In genomic region chr1:96281491-96281890, GRCh38 we compare ENCODE assay signal across 25 cellular contexts.
"Had no signal": no experiment of that assay in that cellular context is flagged by ENCODE, and none has a peak within 500 bp of the region (broad histone marks: within the 10 kb centered on the region; RNA-seq: fewer than 3 reads in every experiment).

No MANE protein-coding gene starts in this region.

- H3K27ac Mint-ChIP-seq: activated naive CD4-positive, alpha-beta T cell treated with anti-CD3 and anti-CD28 coated beads, Interleukin-2, amount 50 U/mL, for 72 hours; activated T-cell treated with anti-CD3 and anti-CD28 coated beads, Interleukin-2, amount 50 U/mL, for 24 hours; activated T-helper 17 cell treated with anti-CD3 and anti-CD28 coated beads, Interleukin-2, amount 50 U/mL, for 72 hours; memory B cell; nephron progenitor cell; stimulated activated effector memory CD8-positive, alpha-beta T cell treated with anti-CD3 and anti-CD28 coated beads, Interleukin-12 subunit alpha, Interleukin-12 subunit beta, amount 100 ng/mL, for 72 hours; stimulated activated naive CD8-positive, alpha-beta T cell treated with anti-CD3 and anti-CD28 coated beads, Interleukin-15, amount 100 ng/mL, for 72 hours; T-cell; T-helper 2 cell treated with Interferon-gamma antibody and Interleukin-4, amounts not matched to agents 5 μg/mL and 100 μg/mL, for 36 hours had no signal

- H3K27me3 ChIP-seq: adrenal gland, gastroesophageal sphincter, transverse colon, uterus had no signal

- H3K27me3 Mint-ChIP-seq: activated T-cell treated with anti-CD3 and anti-CD28 coated beads, Interleukin-2, amount 50 U/mL, for 24 hours; activated T-helper 17 cell treated with anti-CD3 and anti-CD28 coated beads, Interleukin-2, amount 50 U/mL, for 72 hours; memory B cell; stimulated activated naive CD8-positive, alpha-beta T cell treated with anti-CD3 and anti-CD28 coated beads, Interleukin-15, amount 100 ng/mL, for 72 hours; T-cell had no signal

- H3K36me3 Mint-ChIP-seq: activated naive CD4-positive, alpha-beta T cell treated with anti-CD3 and anti-CD28 coated beads, Interleukin-2, amount 50 U/mL, for 72 hours; memory B cell; stimulated activated effector memory CD8-positive, alpha-beta T cell treated with anti-CD3 and anti-CD28 coated beads, Interleukin-12 subunit alpha, Interleukin-12 subunit beta, amount 100 ng/mL, for 72 hours; T-cell had no signal

- H3K9ac ChIP-seq: parathyroid adenoma had no signal

- H3K4me3 Mint-ChIP-seq: activated T-cell treated with anti-CD3 and anti-CD28 coated beads, Interleukin-2, amount 50 U/mL, for 24 hours; activated T-helper 17 cell treated with anti-CD3 and anti-CD28 coated beads, Interleukin-2, amount 50 U/mL, for 72 hours; memory B cell; nephron progenitor cell; stimulated activated effector memory CD8-positive, alpha-beta T cell treated with anti-CD3 and anti-CD28 coated beads, Interleukin-12 subunit alpha, Interleukin-12 subunit beta, amount 100 ng/mL, for 72 hours; stimulated activated naive CD8-positive, alpha-beta T cell treated with anti-CD3 and anti-CD28 coated beads, Interleukin-15, amount 100 ng/mL, for 72 hours; T-cell; T-helper 2 cell treated with Interferon-gamma antibody and Interleukin-4, amounts not matched to agents 5 μg/mL and 100 μg/mL, for 36 hours had no signal

- H3K9me3 ChIP-seq: adrenal gland had no signal

- H3K36me3 ChIP-seq: adrenal gland, gastroesophageal sphincter, transverse colon, uterus had no signal

- H3K27ac ChIP-seq: adrenal gland, gastroesophageal sphincter, parathyroid adenoma, transverse colon, uterus, VCaP had no signal

- H3K4me1 Mint-ChIP-seq: activated T-helper 17 cell treated with anti-CD3 and anti-CD28 coated beads, Interleukin-2, amount 50 U/mL, for 72 hours; memory B cell; nephron progenitor cell; stimulated activated effector memory CD8-positive, alpha-beta T cell treated with anti-CD3 and anti-CD28 coated beads, Interleukin-12 subunit alpha, Interleukin-12 subunit beta, amount 100 ng/mL, for 72 hours; stimulated activated naive CD8-positive, alpha-beta T cell treated with anti-CD3 and anti-CD28 coated beads, Interleukin-15, amount 100 ng/mL, for 72 hours; T-cell had no signal

- DNase-seq: activated CD4-positive, alpha-beta T cell treated with anti-CD3 and anti-CD28 coated beads for 1 hour; activated CD8-positive, alpha-beta memory T cell treated with anti-CD3 and anti-CD28 coated beads, Interleukin-2, amount 50 U/mL, for 4 hours; activated T-cell treated with anti-CD3 and anti-CD28 coated beads, Interleukin-2, amount 50 U/mL, for 24 hours; adrenal gland; effector CD8-positive, alpha-beta T cell; erythroblast; head of caudate nucleus; islet precursor cell; left colon; nephron progenitor cell; right cardiac atrium; small intestine; stimulated activated CD4-positive, alpha-beta T cell treated with anti-CD3 and anti-CD28 coated beads, Interleukin-2, amount 100 ng/mL, for 24 hours; stimulated activated naive CD8-positive, alpha-beta T cell treated with anti-CD3 and anti-CD28 coated beads, Interleukin-15, amount 100 ng/mL, for 72 hours; T-cell; transverse colon; uterus had no signal

- H3K4me1 ChIP-seq: adrenal gland, gastroesophageal sphincter, parathyroid adenoma, transverse colon, uterus had no signal

- H3K79me2 ChIP-seq: parathyroid adenoma had no signal

- H2AFZ ChIP-seq: parathyroid adenoma had no signal

- ATAC-seq: activated naive CD4-positive, alpha-beta T cell treated with anti-CD3 and anti-CD28 coated beads, Interleukin-2, amount 50 U/mL, for 72 hours; activated T-helper 17 cell treated with anti-CD3 and anti-CD28 coated beads, Interleukin-2, amount 50 U/mL, for 72 hours; gastroesophageal sphincter; left colon; right cardiac atrium; stimulated activated effector memory CD8-positive, alpha-beta T cell treated with anti-CD3 and anti-CD28 coated beads, Interleukin-12 subunit alpha, Interleukin-12 subunit beta, amount 100 ng/mL, for 72 hours; stimulated activated naive CD8-positive, alpha-beta T cell treated with anti-CD3 and anti-CD28 coated beads, Interleukin-15, amount 100 ng/mL, for 72 hours; T-cell had no signal

- H3K4me3 ChIP-seq: adrenal gland, gastroesophageal sphincter, transverse colon, uterus had no signal

- FAIRE-seq: small intestine had no signal
